ENCODE assay signal across 8 cellular contexts in genomic region chr2:186641807-186642321, GRCh38. TPM values are rescaled to one million over a fixed set of nuclear protein-coding genes. Genes with fewer than 3 reads are reported as not detected.
DNase-seq lines count a peak whose midpoint lies in the region; TF ChIP-seq lines count a peak whose summit lies in the region.

No MANE protein-coding gene starts in this region.

- no peaks in the 10 kb centered on the region for H3K9me3 ChIP-seq in SJCRH30 (replicated peaks)
- H3K9me3 ChIP-seq in thyroid gland, result no peaks in the 10 kb centered on the region

- DNase-seq in AG09309 (ENCODE audit: low read depth) (peak; percentile 52), HFF-Myc (ENCODE audit: extremely low read depth, low read depth) (peak; percentile 54), LNCaP clone FGC (ENCODE audit: low read depth) (peak; percentile 55), SJCRH30 (peak; percentile 63 to 85), cardiac fibroblast (ENCODE audit: low read depth in 2 of 2) (peak; percentile 88), kidney glomerular epithelial cell (lab: John Stamatoyannopoulos, UW) (peak; percentile 53), thyroid gland (peak; percentile 33 to 48)

- H3K36me3 ChIP-seq in SJCRH30 (peaks cover 64% of the 10 kb centered on the region), thyroid gland (peaks cover 7 to 15% of the 10 kb centered on the region in 2 donors)

- peak; percentile 83 for TF ChIP-seq CTCF in AG09309 (IDR thresholded peaks at IDR 0.05; ENCODE audit: control insufficient read depth, insufficient read depth, low read depth, low read length, missing control alignments)
- peak; percentile 68 for TF ChIP-seq CTCF in GM12872 (IDR thresholded peaks at IDR 0.05; ENCODE audit: insufficient read depth, low read depth, low read length)
- TF ChIP-seq CTCF in HFF-Myc (IDR thresholded peaks at IDR 0.05; ENCODE audit: low read depth, low read length, missing control alignments), result peak; percentile 62
- peak; percentile 81 for TF ChIP-seq CTCF in LNCaP clone FGC (IDR thresholded peaks at IDR 0.05; ENCODE audit: control insufficient read depth, extremely low read depth, insufficient read depth)
- peak; percentile 69 for TF ChIP-seq CTCF in cardiac fibroblast (IDR thresholded peaks at IDR 0.05; ENCODE audit: low read depth, low read length)
- peak; percentile 30 to 89 (median 72) for TF ChIP-seq CTCF in thyroid gland (IDR thresholded peaks at IDR 0.05)

- H3K27me3 ChIP-seq in SJCRH30 (no peaks in the 10 kb centered on the region), thyroid gland (no peaks in the 10 kb centered on the region)

- H3K27ac ChIP-seq in SJCRH30 (no peak overlapping the region), thyroid gland (peak overlapping the region in 2 of 3 donors; percentile 26 to 52)

- no peaks in the 10 kb centered on the region for H3K4me1 ChIP-seq in SJCRH30
- peaks cover 0 to 4% of the 10 kb centered on the region in 2 donors for H3K4me1 ChIP-seq in thyroid gland

- intact Hi-C loops in thyroid gland (cut with DNase I), result loop anchor here (5.0 kb wide), 1 partner anchor 135 kb away; no protein-coding TSS in a partner anchor

- no peak overlapping the region for H3K4me3 ChIP-seq in AG09309 (ENCODE audit: control insufficient read depth, low read depth, low read length)
- no peak overlapping the region for H3K4me3 ChIP-seq in HFF-Myc (replicated peaks; ENCODE audit: low read depth, low read length)
- H3K4me3 ChIP-seq in LNCaP clone FGC (ENCODE audit: low read depth, low read length), result no peak overlapping the region
- H3K4me3 ChIP-seq in SJCRH30, result no peak overlapping the region
- H3K4me3 ChIP-seq in cardiac fibroblast (replicated peaks in 1 of 2; ENCODE audit: low read depth in 2 of 2, low read length in 2 of 2), result no peak overlapping the region
- H3K4me3 ChIP-seq in thyroid gland (replicated peaks in 1 of 3), result no peak overlapping the region

- WGBS in thyroid gland, 2 donors, result 85 to 88% methylated on average over 2 of the region's 2 CpGs

- no peak for TF ChIP-seq POLR2A in thyroid gland (IDR thresholded peaks at IDR 0.05)

RNA-seq across cellular contexts. Expression of gene FAM171B, which starts 52.0 kb away (rescaled TPM):
- 43.3 and 46.2 TPM in 2 replicates for total RNA-seq in SJCRH30 (2014; rRNA removed; shearing (Covaris generic))
- 10 to 100 TPM in 1 of 4 donors, 1 to 10 TPM in 3; 3.6 to 12.9 (median 5.4) TPM for total RNA-seq in thyroid gland

RNA-seq across cellular contexts. Expression of gene ITGAV, which starts 52.0 kb away (rescaled TPM):
- 204 and 220 TPM in 2 replicates for total RNA-seq in SJCRH30 (2014; rRNA removed; shearing (Covaris generic))
- 100 to 1,000 TPM; 136 to 186 (median 143) TPM for total RNA-seq in thyroid gland
